20 cellular contexts compared by ENCODE assay signal in genomic region chr16:88983771-88984687, GRCh38. TPM values are rescaled to one million over a fixed set of nuclear protein-coding genes. Genes with fewer than 3 reads are reported as not detected.
DNase-seq lines count a peak whose midpoint lies in the region; ATAC-seq, FAIRE-seq and TF ChIP-seq lines count a peak whose summit lies in the region.
"Had no signal": no experiment of that assay in that cellular context is flagged by ENCODE, and none has a peak within 500 bp of the region (broad histone marks: within the 10 kb centered on the region; RNA-seq: fewer than 3 reads in every experiment).

No MANE protein-coding gene starts in this region.

- no peaks in the 10 kb centered on the region for H3K79me2 ChIP-seq in PC-3 (ENCODE audit: low read length)

- intact Hi-C loops in kidney (cut with DNase I) (no loop called here), PC-3 (cut with micrococcal nuclease) (no loop called here)

- TF ChIP-seq CTCF in kidney (IDR thresholded peaks at IDR 0.05; ENCODE audit: borderline replicate concordance, extremely low read depth, insufficient read depth) (no peak), PC-3 (conservative IDR thresholded peaks at IDR 0.05; ENCODE audit: low read depth, low read length) (no peak)

- H3K27me3 Mint-ChIP-seq in CD4-positive, CD25-positive, alpha-beta regulatory T cell, result peaks cover 5% of the 10 kb centered on the region
- no peaks in the 10 kb centered on the region for H3K27me3 Mint-ChIP-seq in memory B cell
- H3K27me3 Mint-ChIP-seq: activated CD4-positive, alpha-beta T cell treated with anti-CD3 and anti-CD28 coated beads, Interleukin-2, amount 10 ng/mL, durations not matched to agents 7 days and 5 days had no signal

- H4K20me1 ChIP-seq in PC-3 (ENCODE audit: low read length), result no peaks in the 10 kb centered on the region

- H3K4me2 ChIP-seq in PC-3 (ENCODE audit: low read length), result no peak overlapping the region

- no peaks in the 10 kb centered on the region for H3K36me3 ChIP-seq in CD4-positive, CD25-positive, alpha-beta regulatory T cell (ENCODE audit: control insufficient read depth, insufficient read depth, low read length)
- H3K36me3 ChIP-seq in KOPT-K1 (ENCODE audit: insufficient read depth, low read length) (no peaks in the 10 kb centered on the region), kidney (ENCODE audit: control insufficient read depth in 1 of 2, insufficient read depth in 2 of 2, low read length in 2 of 2) (no peaks in the 10 kb centered on the region), PC-3 (ENCODE audit: low read depth, low read length) (no peaks in the 10 kb centered on the region)
- H3K36me3 ChIP-seq: cardiac muscle cell had no signal

- H3K9me3 Mint-ChIP-seq in CD4-positive, CD25-positive, alpha-beta regulatory T cell, result peaks cover 0 to 2% (median 0%) of the 10 kb centered on the region in 7 donors
- H3K9me3 Mint-ChIP-seq in memory B cell, result peaks cover 5% of the 10 kb centered on the region
- H3K9me3 Mint-ChIP-seq: activated CD4-positive, alpha-beta T cell treated with anti-CD3 and anti-CD28 coated beads, Interleukin-2, amount 10 ng/mL, durations not matched to agents 7 days and 5 days had no signal

- no peak overlapping the region for H3K4me3 ChIP-seq in CD4-positive, CD25-positive, alpha-beta regulatory T cell (ENCODE audit: low read depth, low read length)
- H3K4me3 ChIP-seq in kidney (ENCODE audit: low read length in 2 of 2) (no peak overlapping the region), PC-3 (ENCODE audit: low read length) (no peak overlapping the region)
- H3K4me3 ChIP-seq: cardiac muscle cell had no signal

- H3K36me3 Mint-ChIP-seq in CD4-positive, CD25-positive, alpha-beta regulatory T cell, result no peaks in the 10 kb centered on the region
- H3K36me3 Mint-ChIP-seq in memory B cell, result no peaks in the 10 kb centered on the region

- no peaks in the 10 kb centered on the region for H3K4me1 ChIP-seq in CD4-positive, CD25-positive, alpha-beta regulatory T cell (ENCODE audit: control insufficient read depth, insufficient read depth, low read length, poor library complexity, severe bottlenecking)
- H3K4me1 ChIP-seq in kidney (ENCODE audit: control insufficient read depth in 1 of 2, insufficient read depth in 1 of 2, low read depth in 1 of 2, low read length in 2 of 2) (no peaks in the 10 kb centered on the region), PC-3 (ENCODE audit: insufficient read depth, low read length) (no peaks in the 10 kb centered on the region)
- H3K4me1 ChIP-seq: Caco-2 had no signal

- no peak for DNase-seq in CD4-positive, CD25-positive, alpha-beta regulatory T cell
- DNase-seq in memory B cell (ENCODE audit: low spot score in 2 of 2) (peak in 1 of 2 donors; percentile 62), kidney (no peak), MV-4-11 (lab: John Stamatoyannopoulos, UW) (no peak), PC-3 (no peak)
- DNase-seq: activated CD4-positive, alpha-beta T cell treated with anti-CD3 and anti-CD28 coated beads, Interleukin-2, amount 10 ng/mL, durations not matched to agents 7 days and 5 days; Caco-2; MM.1S; NCI-H2171 treated with DMSO at 0.1 percent for 48 hours; posterior cingulate gyrus; SHP77; small intestine; stimulated activated naive CD4-positive, alpha-beta T cell treated with Interleukin-2 at 50 U/mL for 16 hours; T-helper 9 cell had no signal

- H3F3A ChIP-seq in PC-3 (ENCODE audit: low read length, unreplicated experiment), result no peaks in the 10 kb centered on the region

- no peak overlapping the region for H3K27ac ChIP-seq in CD4-positive, CD25-positive, alpha-beta regulatory T cell (ENCODE audit: insufficient read depth, low read length, poor library complexity, severe bottlenecking)
- peak overlapping the region; percentile 99 for H3K27ac ChIP-seq in KOPT-K1 (ENCODE audit: low read depth, low read length, poor library complexity, severe bottlenecking)
- no peak overlapping the region for H3K27ac ChIP-seq in kidney (ENCODE audit: low read depth in 2 of 2, low read length in 2 of 2)
- H3K27ac ChIP-seq in PC-3 (ENCODE audit: low read length), result no peak overlapping the region
- H3K27ac ChIP-seq: cardiac muscle cell had no signal

- CTCF ChIA-PET in PC-3 (lab: Charles Lee), result no interaction called here

- no peak overlapping the region for H2AFZ ChIP-seq in PC-3 (ENCODE audit: low read length)

- no peak overlapping the region for H3K27ac Mint-ChIP-seq in CD4-positive, CD25-positive, alpha-beta regulatory T cell
- H3K27ac Mint-ChIP-seq in memory B cell, result peak overlapping the region; percentile 86
- H3K27ac Mint-ChIP-seq: activated CD4-positive, alpha-beta T cell treated with anti-CD3 and anti-CD28 coated beads, Interleukin-2, amount 10 ng/mL, durations not matched to agents 7 days and 5 days had no signal

- H3K4me3 Mint-ChIP-seq in CD4-positive, CD25-positive, alpha-beta regulatory T cell, result no peak overlapping the region
- peak overlapping the region; percentile 76 for H3K4me3 Mint-ChIP-seq in memory B cell
- H3K4me3 Mint-ChIP-seq: activated CD4-positive, alpha-beta T cell treated with anti-CD3 and anti-CD28 coated beads, Interleukin-2, amount 10 ng/mL, durations not matched to agents 7 days and 5 days had no signal

- POLR2A ChIA-PET in PC-3 (lab: Charles Lee; ENCODE audit: unreplicated experiment), result no interaction called here

- peak; percentile 35 to 47 for ATAC-seq in CD4-positive, CD25-positive, alpha-beta regulatory T cell (ENCODE audit: low read depth in 2 of 2)
- ATAC-seq in GM18520 (IDR thresholded peaks at IDR 0.05; ENCODE audit: unreplicated experiment) (peak; percentile 40), memory B cell (ENCODE audit: low read depth) (peak; percentile 68), GM18873 (IDR thresholded peaks at IDR 0.05; ENCODE audit: low FRiP score, unreplicated experiment) (no peak), PC-3 (no peak)
- ATAC-seq: HCT116, left lobe of liver had no signal

- H3K9me3 ChIP-seq in CD4-positive, CD25-positive, alpha-beta regulatory T cell (ENCODE audit: control insufficient read depth in 2 of 2, low read length in 2 of 2), result no peaks in the 10 kb centered on the region
- no peaks in the 10 kb centered on the region for H3K9me3 ChIP-seq in KOPT-K1 (ENCODE audit: insufficient read depth, low read length, poor library complexity, severe bottlenecking)
- H3K9me3 ChIP-seq in kidney (ENCODE audit: control insufficient read depth in 1 of 2, low read length in 2 of 2), result no peaks in the 10 kb centered on the region
- no peaks in the 10 kb centered on the region for H3K9me3 ChIP-seq in PC-3 (ENCODE audit: low read length)
- H3K9me3 ChIP-seq: Caco-2 had no signal

- H3K27me3 ChIP-seq in CD4-positive, CD25-positive, alpha-beta regulatory T cell (ENCODE audit: control insufficient read depth, insufficient read depth, low read length), result no peaks in the 10 kb centered on the region
- H3K27me3 ChIP-seq in PC-3 (ENCODE audit: low read length), result no peaks in the 10 kb centered on the region
- H3K27me3 ChIP-seq: cardiac muscle cell had no signal

- no peak for FAIRE-seq in kidney (lab: Jason Lieb, UNC)
- FAIRE-seq: small intestine had no signal

- H3K9me2 ChIP-seq in PC-3 (replicated peaks; ENCODE audit: low read length), result no peaks in the 10 kb centered on the region

- no peak overlapping the region for H3K9ac ChIP-seq in kidney (ENCODE audit: low read length in 2 of 2)
- H3K9ac ChIP-seq in PC-3 (ENCODE audit: low read length), result no peak overlapping the region

- H3K4me1 Mint-ChIP-seq in CD4-positive, CD25-positive, alpha-beta regulatory T cell, result peaks cover 0 to 5% (median 0%) of the 10 kb centered on the region in 4 donors
- peaks cover 54% of the 10 kb centered on the region for H3K4me1 Mint-ChIP-seq in memory B cell
- H3K4me1 Mint-ChIP-seq: activated CD4-positive, alpha-beta T cell treated with anti-CD3 and anti-CD28 coated beads, Interleukin-2, amount 10 ng/mL, durations not matched to agents 7 days and 5 days had no signal

- BruUV-seq in PC-3 (replicated peaks; lab: Mats Ljungman, UMichigan), result no TSS peak

RNA-seq across cellular contexts. Expression of gene CBFA2T3, which starts 7.0 kb away (rescaled TPM):
- total RNA-seq in CD4-positive, CD25-positive, alpha-beta regulatory T cell, result 1.3 TPM
- under 1 TPM in 1 of 4 donors, not detected in 3; 0.25 TPM for polyA plus RNA-seq in CD4-positive, CD25-positive, alpha-beta regulatory T cell
- total RNA-seq in kidney (8.0 TPM), PC-3 (2014; rRNA removed) (not detected in 2 replicates)
- polyA plus RNA-seq in kidney (ENCODE audit: insufficient read depth, low read depth, low replicate concordance), result 0.75 TPM
- total RNA-seq: activated CD4-positive, alpha-beta T cell treated with anti-CD3 and anti-CD28 coated beads, Interleukin-2, amount 10 ng/mL, durations not matched to agents 7 days and 5 days had no signal

Comparison
In these comparisons a context has a peak if more than half of its experiments do, and no peak if none do; other contexts are left out.
1. ATAC-seq: peak in CD4-positive, CD25-positive, alpha-beta regulatory T cell (2 of 2), GM18520 (single experiment) and memory B cell (single experiment); none in GM18873 (single experiment) and PC-3 (single experiment).